ENCODE assay signal across 17 cellular contexts in the genomic region with DNA sequence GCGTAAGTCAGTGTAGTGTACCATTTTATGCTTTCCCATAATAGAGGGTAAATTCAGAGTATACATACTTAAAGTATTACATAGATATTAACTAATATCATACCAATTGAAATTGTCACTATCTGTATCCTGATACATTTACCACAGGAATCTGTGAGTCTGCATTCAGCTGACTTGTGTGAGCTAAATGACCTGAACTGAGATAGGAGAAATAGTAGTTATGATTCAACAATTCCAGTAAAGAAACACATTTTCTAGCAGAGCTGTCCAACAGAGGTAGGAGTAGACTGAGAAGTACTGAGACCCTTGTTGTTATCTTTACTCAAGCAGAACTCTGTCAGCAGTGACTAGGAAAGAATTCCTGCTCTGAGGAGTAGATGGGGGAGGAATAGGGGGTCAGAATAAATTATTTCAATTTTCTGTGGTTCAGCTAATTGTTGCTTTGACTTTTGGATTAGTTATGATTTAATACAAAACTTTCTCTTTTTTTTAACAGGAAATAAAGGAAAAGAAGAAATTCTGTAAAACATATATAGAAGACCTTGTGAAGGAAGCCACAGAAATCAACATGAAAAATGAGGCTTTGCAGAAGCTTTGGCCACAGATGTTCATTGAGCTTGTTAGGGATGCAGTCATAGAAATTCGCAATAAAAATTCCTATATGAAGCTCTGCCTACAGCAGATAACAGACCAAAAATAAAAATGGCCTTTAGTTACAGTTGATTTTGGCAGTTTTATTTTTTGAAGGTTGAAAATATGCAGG.
DNase-seq lines count a peak whose midpoint lies in the region; ATAC-seq and TF ChIP-seq lines count a peak whose summit lies in the region.
"Had no signal": no experiment of that assay in that cellular context is flagged by ENCODE, and none has a peak within 500 bp of the region (broad histone marks: within the 10 kb centered on the region; RNA-seq: fewer than 3 reads in every experiment).

No MANE protein-coding gene starts in this region.

- no peak overlapping the region for H3K4me3 ChIP-seq in AG10803 (ENCODE audit: low read length)
- H3K4me3 ChIP-seq in epithelial cell of proximal tubule (ENCODE audit: low read depth, low read length): no peak overlapping the region
- H3K4me3 ChIP-seq: adrenal gland, K562, prostate gland, SJCRH30 had no signal

- CTCF ChIA-PET in GM10248 (lab: Yijun Ruan, JAX): interaction anchor here (1.3 kb wide), 1 partner anchor 392 kb away, joined by 3 read pairs; no protein-coding TSS in a partner anchor

- no peaks in the 10 kb centered on the region for H3K27me3 Mint-ChIP-seq in nephron (ENCODE audit: low read depth)
- peaks cover 14 to 31% of the 10 kb centered on the region in 2 donors for H3K27me3 Mint-ChIP-seq in natural killer cell treated with Interleukin-12 subunit alpha and Interleukin-12 subunit beta and Interleukin-15 and Interleukin-18, amount 100 ng/mL, for 72 hours
- H3K27me3 Mint-ChIP-seq: stimulated activated memory B cell treated with anti-CD40 and anti-IgM and Interleukin-4, amounts not matched to agents 10 μg/mL and 1 μg/mL and 100 μg/mL, for 72 hours had no signal

- peaks cover 25% of the 10 kb centered on the region for H3K4me1 Mint-ChIP-seq in nephron
- no peaks in the 10 kb centered on the region for H3K4me1 Mint-ChIP-seq in natural killer cell treated with Interleukin-12 subunit alpha and Interleukin-12 subunit beta and Interleukin-15 and Interleukin-18, amount 100 ng/mL, for 72 hours (ENCODE audit: low read depth in 2 of 2)
- H3K4me1 Mint-ChIP-seq: stimulated activated memory B cell treated with anti-CD40 and anti-IgM and Interleukin-4, amounts not matched to agents 10 μg/mL and 1 μg/mL and 100 μg/mL, for 72 hours had no signal

- H3K36me3 Mint-ChIP-seq in nephron (ENCODE audit: low read depth): no peaks in the 10 kb centered on the region
- no peaks in the 10 kb centered on the region for H3K36me3 Mint-ChIP-seq in natural killer cell treated with Interleukin-12 subunit alpha and Interleukin-12 subunit beta and Interleukin-15 and Interleukin-18, amount 100 ng/mL, for 72 hours
- H3K36me3 Mint-ChIP-seq: stimulated activated memory B cell treated with anti-CD40 and anti-IgM and Interleukin-4, amounts not matched to agents 10 μg/mL and 1 μg/mL and 100 μg/mL, for 72 hours had no signal

- peak; percentile 89 for DNase-seq in AG10803 (ENCODE audit: low read depth)
- DNase-seq in NCI-H226: peak; percentile 99
- peak; percentile 70 for DNase-seq in epithelial cell of proximal tubule (ENCODE audit: low read depth)
- DNase-seq in natural killer cell treated with Interleukin-12 subunit alpha and Interleukin-12 subunit beta and Interleukin-15 and Interleukin-18, amount 100 ng/mL, for 72 hours (ENCODE audit: low spot score): no peak
- no peak for DNase-seq in NK-92 treated with Interleukin-12 subunit alpha and Interleukin-12 subunit beta, amount 100 ng/mL, for 24 hours (lab: John Stamatoyannopoulos, UW)
- DNase-seq in activated naive CD4-positive, alpha-beta T cell treated with Interleukin-2 at 50 U/mL for 16 hours: no peak
- DNase-seq in GM10248 (ENCODE audit: extremely low spot score): no peak
- DNase-seq: adrenal gland; effector memory CD8-positive, alpha-beta T cell; NCI-H187; NCI-H774; SJCRH30; stimulated activated CD4-positive, alpha-beta T cell treated with anti-CD3 and anti-CD28 coated beads, Interleukin-2, amount 100 ng/mL, for 24 hours had no signal

- POLR2A ChIA-PET in GM10248 (lab: Yijun Ruan, JAX): no interaction called here

- H3K9me3 Mint-ChIP-seq in nephron: no peaks in the 10 kb centered on the region
- no peaks in the 10 kb centered on the region for H3K9me3 Mint-ChIP-seq in natural killer cell treated with Interleukin-12 subunit alpha and Interleukin-12 subunit beta and Interleukin-15 and Interleukin-18, amount 100 ng/mL, for 72 hours
- H3K9me3 Mint-ChIP-seq: effector memory CD8-positive, alpha-beta T cell; stimulated activated memory B cell treated with anti-CD40 and anti-IgM and Interleukin-4, amounts not matched to agents 10 μg/mL and 1 μg/mL and 100 μg/mL, for 72 hours had no signal

- no peak for ATAC-seq in natural killer cell treated with Interleukin-12 subunit alpha and Interleukin-12 subunit beta and Interleukin-15 and Interleukin-18, amount 100 ng/mL, for 72 hours
- ATAC-seq: effector memory CD8-positive, alpha-beta T cell; K562; stimulated activated memory B cell treated with anti-CD40 and anti-IgM and Interleukin-4, amounts not matched to agents 10 μg/mL and 1 μg/mL and 100 μg/mL, for 72 hours had no signal

- peak overlapping the region in 1 of 3 experiments; percentile 24 for H3K4me3 Mint-ChIP-seq in nephron
- H3K4me3 Mint-ChIP-seq in natural killer cell treated with Interleukin-12 subunit alpha and Interleukin-12 subunit beta and Interleukin-15 and Interleukin-18, amount 100 ng/mL, for 72 hours: no peak overlapping the region
- H3K4me3 Mint-ChIP-seq: effector memory CD8-positive, alpha-beta T cell; stimulated activated memory B cell treated with anti-CD40 and anti-IgM and Interleukin-4, amounts not matched to agents 10 μg/mL and 1 μg/mL and 100 μg/mL, for 72 hours had no signal

- TF ChIP-seq CTCF in AG10803 (conservative IDR thresholded peaks at IDR 0.05; ENCODE audit: low read length) (no peak), epithelial cell of proximal tubule (conservative IDR thresholded peaks at IDR 0.05; ENCODE audit: low read depth, low read length) (no peak), nephron (IDR thresholded peaks at IDR 0.05; ENCODE audit: unreplicated experiment in 3 of 3) (no peak), GM10248 (IDR thresholded peaks at IDR 0.05; ENCODE audit: control extremely low read depth, extremely low read depth, low read depth, missing control alignments) (no peak)

- H3K27ac Mint-ChIP-seq in nephron: peak overlapping the region; percentile 26 to 94 (median 87)
- no peak overlapping the region for H3K27ac Mint-ChIP-seq in natural killer cell treated with Interleukin-12 subunit alpha and Interleukin-12 subunit beta and Interleukin-15 and Interleukin-18, amount 100 ng/mL, for 72 hours
- H3K27ac Mint-ChIP-seq: effector memory CD8-positive, alpha-beta T cell; stimulated activated memory B cell treated with anti-CD40 and anti-IgM and Interleukin-4, amounts not matched to agents 10 μg/mL and 1 μg/mL and 100 μg/mL, for 72 hours had no signal

Comparison
In these comparisons a context has a peak if more than half of its experiments do, and no peak if none do; other contexts are left out.
1. DNase-seq: peak in AG10803 (single experiment), NCI-H226 (single experiment) and epithelial cell of proximal tubule (single experiment); none in natural killer cell treated with Interleukin-12 subunit alpha and Interleukin-12 subunit beta and Interleukin-15 and Interleukin-18, amount 100 ng/mL, for 72 hours (single experiment), NK-92 treated with Interleukin-12 subunit alpha and Interleukin-12 subunit beta, amount 100 ng/mL, for 24 hours (single experiment), activated naive CD4-positive, alpha-beta T cell treated with Interleukin-2 at 50 U/mL for 16 hours (single experiment) and GM10248 (single experiment).
2. H3K27ac Mint-ChIP-seq: peak in nephron (3 of 3); none in natural killer cell treated with Interleukin-12 subunit alpha and Interleukin-12 subunit beta and Interleukin-15 and Interleukin-18, amount 100 ng/mL, for 72 hours (0 of 2).